24 cellular contexts compared by ENCODE assay signal in genomic region chr17:44912763-44913544, GRCh38. TPM values are rescaled to one million over a fixed set of nuclear protein-coding genes. Genes with fewer than 3 reads are reported as not detected.
DNase-seq lines count a peak whose midpoint lies in the region; ATAC-seq and TF ChIP-seq lines count a peak whose summit lies in the region.
"Had no signal": no experiment of that assay in that cellular context is flagged by ENCODE, and none has a peak within 500 bp of the region (broad histone marks: within the 10 kb centered on the region; RNA-seq: fewer than 3 reads in every experiment).

No MANE protein-coding gene starts in this region.

- no peak for ATAC-seq in activated T-helper 17 cell treated with anti-CD3 and anti-CD28 coated beads, Interleukin-2, amount 50 U/mL, for 72 hours (replicated peaks)
- no peak for ATAC-seq in GM21390 (IDR thresholded peaks at IDR 0.05; ENCODE audit: unreplicated experiment)
- ATAC-seq: HCT116; naive thymus-derived CD8-positive, alpha-beta T cell had no signal

- TF ChIP-seq POLR2A in sigmoid colon (IDR thresholded peaks at IDR 0.05): no peak

- H3K27me3 ChIP-seq in layer of hippocampus (ENCODE audit: control insufficient read depth, insufficient read depth, low read length) (peaks cover 12% of the 10 kb centered on the region), sigmoid colon (peaks cover 0 to 3% (median 0%) of the 10 kb centered on the region in 3 donors)
- H3K27me3 ChIP-seq: vagina had no signal

- TF ChIP-seq EP300 in sigmoid colon (IDR thresholded peaks at IDR 0.05): no peak

- peak overlapping the region; percentile 45 for H3K4me3 Mint-ChIP-seq in activated CD4-positive, alpha-beta T cell treated with anti-CD3 and anti-CD28 coated beads, Interleukin-2, amount 10 ng/mL, durations not matched to agents 24 days and 14 days
- H3K4me3 Mint-ChIP-seq in activated T-helper 17 cell treated with anti-CD3 and anti-CD28 coated beads, Interleukin-2, amount 50 U/mL, for 72 hours: peak overlapping the region; percentile 38

- no peak overlapping the region for H3K27ac Mint-ChIP-seq in activated CD4-positive, alpha-beta T cell treated with anti-CD3 and anti-CD28 coated beads, Interleukin-2, amount 10 ng/mL, durations not matched to agents 24 days and 14 days
- peak overlapping the region; percentile 31 for H3K27ac Mint-ChIP-seq in activated T-helper 17 cell treated with anti-CD3 and anti-CD28 coated beads, Interleukin-2, amount 50 U/mL, for 72 hours
- H3K27ac Mint-ChIP-seq: naive thymus-derived CD8-positive, alpha-beta T cell had no signal

- DNase-seq in activated CD4-positive, alpha-beta T cell treated with anti-CD3 and anti-CD28 coated beads, Interleukin-2, amount 10 ng/mL, durations not matched to agents 24 days and 14 days: no peak
- DNase-seq in activated CD4-positive, alpha-beta T cell treated with anti-CD3 and anti-CD28 coated beads, Interleukin-2, amount 50 U/mL, for 48 hours: no peak
- DNase-seq in sigmoid colon: peak; percentile 60
- no peak for DNase-seq in NCI-H1048 (lab: John Stamatoyannopoulos, UW)
- DNase-seq in GF-D8 (lab: John Stamatoyannopoulos, UW): no peak
- DNase-seq: IMR-90; naive thymus-derived CD8-positive, alpha-beta T cell; NCI-H1694 treated with DMSO at 0.1 percent for 48 hours; NCI-H345; stimulated activated CD4-positive, alpha-beta T cell treated with anti-CD3 and anti-CD28 coated beads, Interleukin-4, amount 100 ng/mL, for 4 hours had no signal

- H3K9me3 Mint-ChIP-seq in activated CD4-positive, alpha-beta T cell treated with anti-CD3 and anti-CD28 coated beads, Interleukin-2, amount 10 ng/mL, durations not matched to agents 24 days and 14 days: no peaks in the 10 kb centered on the region
- no peaks in the 10 kb centered on the region for H3K9me3 Mint-ChIP-seq in activated T-helper 17 cell treated with anti-CD3 and anti-CD28 coated beads, Interleukin-2, amount 50 U/mL, for 72 hours
- H3K9me3 Mint-ChIP-seq: naive thymus-derived CD8-positive, alpha-beta T cell had no signal

- H3K36me3 Mint-ChIP-seq in activated CD4-positive, alpha-beta T cell treated with anti-CD3 and anti-CD28 coated beads, Interleukin-2, amount 10 ng/mL, durations not matched to agents 24 days and 14 days (ENCODE audit: low read depth): no peaks in the 10 kb centered on the region
- no peaks in the 10 kb centered on the region for H3K36me3 Mint-ChIP-seq in activated T-helper 17 cell treated with anti-CD3 and anti-CD28 coated beads, Interleukin-2, amount 50 U/mL, for 72 hours (ENCODE audit: low read depth)
- H3K36me3 Mint-ChIP-seq: naive thymus-derived CD8-positive, alpha-beta T cell had no signal

- no peak for TF ChIP-seq CTCF in sigmoid colon (IDR thresholded peaks at IDR 0.05)

- intact Hi-C loops in activated CD4-positive, alpha-beta T cell treated with anti-CD3 and anti-CD28 coated beads, Interleukin-2, amount 10 ng/mL, durations not matched to agents 24 days and 14 days (cut with micrococcal nuclease): no loop called here
- intact Hi-C loops in sigmoid colon (cut with DNase I): loop anchor here (10.0 kb wide), 1 partner anchor 282 kb away; no protein-coding TSS in a partner anchor

- H3K27me3 Mint-ChIP-seq in activated CD4-positive, alpha-beta T cell treated with anti-CD3 and anti-CD28 coated beads, Interleukin-2, amount 10 ng/mL, durations not matched to agents 24 days and 14 days: peaks cover 28% of the 10 kb centered on the region
- H3K27me3 Mint-ChIP-seq in activated T-helper 17 cell treated with anti-CD3 and anti-CD28 coated beads, Interleukin-2, amount 50 U/mL, for 72 hours: peaks cover 19% of the 10 kb centered on the region

- H3K4me1 ChIP-seq in sigmoid colon: peaks cover 0 to 36% (median 29%) of the 10 kb centered on the region in 4 donors

- 87% methylated on average over 14 of the region's 14 CpGs for WGBS in sigmoid colon, 2 donors

- H3K27ac ChIP-seq in layer of hippocampus (ENCODE audit: low read depth, low read length): peak overlapping the region; percentile 40
- H3K27ac ChIP-seq in sigmoid colon: no peak overlapping the region
- H3K27ac ChIP-seq: BLaER1, hepatocyte, HL-60, prostate gland, vagina had no signal

- H3K9me3 ChIP-seq in sigmoid colon: no peaks in the 10 kb centered on the region
- H3K9me3 ChIP-seq: BLaER1, prostate gland, vagina had no signal

- no peaks in the 10 kb centered on the region for H3K36me3 ChIP-seq in sigmoid colon
- H3K36me3 ChIP-seq: BLaER1, prostate gland, vagina had no signal

- no peak overlapping the region for H3K4me3 ChIP-seq in sigmoid colon
- H3K4me3 ChIP-seq: BLaER1, hepatocyte, prostate gland, smooth muscle cell, vagina had no signal

- peaks cover 9% of the 10 kb centered on the region for H3K4me1 Mint-ChIP-seq in activated CD4-positive, alpha-beta T cell treated with anti-CD3 and anti-CD28 coated beads, Interleukin-2, amount 10 ng/mL, durations not matched to agents 24 days and 14 days
- H3K4me1 Mint-ChIP-seq in activated T-helper 17 cell treated with anti-CD3 and anti-CD28 coated beads, Interleukin-2, amount 50 U/mL, for 72 hours: peaks cover 10% of the 10 kb centered on the region

RNA-seq across cellular contexts. Expression of gene GFAP, which starts 2.3 kb away (rescaled TPM):
- total RNA-seq in activated CD4-positive, alpha-beta T cell treated with anti-CD3 and anti-CD28 coated beads, Interleukin-2, amount 10 ng/mL, durations not matched to agents 24 days and 14 days: not detected in 2 replicates
- not detected for total RNA-seq in activated T-helper 17 cell treated with anti-CD3 and anti-CD28 coated beads, Interleukin-2, amount 50 U/mL, for 72 hours
- total RNA-seq in sigmoid colon: not detected
- 1 to 10 TPM in 2 of 3 donors, not detected in 1; 1.3 to 2.4 TPM for polyA plus RNA-seq in sigmoid colon
- total RNA-seq: A172; astrocyte; lung microvascular endothelial cell; naive thymus-derived CD8-positive, alpha-beta T cell; RPMI7951; vagina had no signal
- polyA plus RNA-seq: hepatocyte had no signal

RNA-seq across cellular contexts. Expression of gene EFTUD2, which starts 13.7 kb away (rescaled TPM):
- 244 and 262 TPM in 2 replicates for total RNA-seq in activated CD4-positive, alpha-beta T cell treated with anti-CD3 and anti-CD28 coated beads, Interleukin-2, amount 10 ng/mL, durations not matched to agents 24 days and 14 days
- total RNA-seq in activated T-helper 17 cell treated with anti-CD3 and anti-CD28 coated beads, Interleukin-2, amount 50 U/mL, for 72 hours: 100 to 1,000 TPM; 105 to 215 TPM
- total RNA-seq in sigmoid colon: 10 to 100 TPM; 33.7 to 93.1 (median 55.8) TPM
- 10 to 100 TPM; 20.6 to 48.4 (median 21.6) TPM for polyA plus RNA-seq in sigmoid colon

RNA-seq across cellular contexts. Expression of gene KIF18B, which starts 34.6 kb away (rescaled TPM):
- total RNA-seq in activated CD4-positive, alpha-beta T cell treated with anti-CD3 and anti-CD28 coated beads, Interleukin-2, amount 10 ng/mL, durations not matched to agents 24 days and 14 days: 42.1 and 42.7 TPM in 2 replicates
- 10 to 100 TPM; 37.7 to 51.5 TPM for total RNA-seq in activated T-helper 17 cell treated with anti-CD3 and anti-CD28 coated beads, Interleukin-2, amount 50 U/mL, for 72 hours
- total RNA-seq in sigmoid colon: 1 to 10 TPM in 1 of 4 donors, under 1 TPM in 3; under 0.01 to 1.4 (median 0.30) TPM
- 10 to 100 TPM in 1 of 3 donors, 1 to 10 TPM in 1, under 1 TPM in 1; 0.60 to 10.5 (median 1.4) TPM for polyA plus RNA-seq in sigmoid colon
- total RNA-seq: naive thymus-derived CD8-positive, alpha-beta T cell had no signal
- polyA plus RNA-seq: naive thymus-derived CD8-positive, alpha-beta T cell had no signal

RNA-seq across cellular contexts. Expression of gene C1QL1, which starts 55.1 kb away (rescaled TPM):
- 0.21 and 0.42 TPM in 2 replicates for total RNA-seq in activated CD4-positive, alpha-beta T cell treated with anti-CD3 and anti-CD28 coated beads, Interleukin-2, amount 10 ng/mL, durations not matched to agents 24 days and 14 days
- total RNA-seq in activated T-helper 17 cell treated with anti-CD3 and anti-CD28 coated beads, Interleukin-2, amount 50 U/mL, for 72 hours: under 1 TPM; 0.32 to 0.34 TPM
- 1 to 10 TPM in 2 of 4 donors, under 1 TPM in 2; 0.41 to 4.3 (median 1.3) TPM for total RNA-seq in sigmoid colon
- 1 to 10 TPM in 2 of 3 donors, not detected in 1; 1.4 to 2.0 TPM for polyA plus RNA-seq in sigmoid colon
- total RNA-seq: astrocyte; naive thymus-derived CD8-positive, alpha-beta T cell; smooth muscle cell had no signal
- polyA plus RNA-seq: naive thymus-derived CD8-positive, alpha-beta T cell had no signal

Comparison
In these comparisons a context has a peak if more than half of its experiments do, and no peak if none do; other contexts are left out.
1. RNA of gene KIF18B, which starts 34.6 kb away (total RNA-seq): 37.7 to 51.5 TPM in activated T-helper 17 cell treated with anti-CD3 and anti-CD28 coated beads, Interleukin-2, amount 50 U/mL, for 72 hours and 42.1 to 42.7 TPM in activated CD4-positive, alpha-beta T cell treated with anti-CD3 and anti-CD28 coated beads, Interleukin-2, amount 10 ng/mL, durations not matched to agents 24 days and 14 days; under 0.01 to 1.4 TPM in sigmoid colon; every median in the first group is over 10 times any median in the second.